ENCODE assay signal across 20 cellular contexts in genomic region chr4:22719218-22719617, GRCh38. TPM values are rescaled to one million over a fixed set of nuclear protein-coding genes. Genes with fewer than 3 reads are reported as not detected.
DNase-seq lines count a peak whose midpoint lies in the region; ATAC-seq, FAIRE-seq and TF ChIP-seq lines count a peak whose summit lies in the region.
"Had no signal": no experiment of that assay in that cellular context is flagged by ENCODE, and none has a peak within 500 bp of the region (broad histone marks: within the 10 kb centered on the region; RNA-seq: fewer than 3 reads in every experiment).

No MANE protein-coding gene starts in this region.

- H3K4me3 ChIP-seq in liver (ENCODE audit: low read depth in 1 of 3, low read length in 3 of 3) = no peak overlapping the region
- no peak overlapping the region for H3K4me3 ChIP-seq in HepG2 (replicated peaks in 1 of 3; ENCODE audit: insufficient read depth in 1 of 3, low read depth in 2 of 3, low read length in 3 of 3)
- H3K4me3 ChIP-seq in right lobe of liver = no peak overlapping the region
- H3K4me3 ChIP-seq: BLaER1, HAP-1 had no signal

- TF ChIP-seq RAD21 in liver (IDR thresholded peaks at IDR 0.05) (no peak), HepG2 (CRISPR knock-in tag; IDR thresholded peaks at IDR 0.05) (no peak)

- FAIRE-seq in HepG2 (lab: Jason Lieb, UNC) = no peak
- FAIRE-seq: G401.6, GM12891, GM19239, H1 had no signal

- H3K4me2 ChIP-seq in HepG2 (ENCODE audit: low read depth, low read length) = no peak overlapping the region
- H3K4me2 ChIP-seq: BLaER1 had no signal

- peaks cover 0 to 10% (median 4%) of the 10 kb centered on the region in 4 donors for H3K4me1 ChIP-seq in liver (ENCODE audit: control insufficient read depth in 4 of 4, insufficient read depth in 4 of 4, low read length in 3 of 4)
- H3K4me1 ChIP-seq in HepG2 (ENCODE audit: insufficient read depth, low read length) = no peaks in the 10 kb centered on the region
- peaks cover 0 to 8% (median 0%) of the 10 kb centered on the region in 4 donors for H3K4me1 ChIP-seq in right lobe of liver
- H3K4me1 ChIP-seq: BLaER1, HAP-1 had no signal

- H4K20me1 ChIP-seq in HepG2 (ENCODE audit: insufficient read depth, low read length) = no peaks in the 10 kb centered on the region
- H4K20me1 ChIP-seq: BLaER1 had no signal

- H3K9me3 ChIP-seq in liver (ENCODE audit: control insufficient read depth in 4 of 4, low read length in 3 of 4) (no peaks in the 10 kb centered on the region), HepG2 (ENCODE audit: low read length) (no peaks in the 10 kb centered on the region), right lobe of liver (no peaks in the 10 kb centered on the region)
- H3K9me3 ChIP-seq: BLaER1, HAP-1 had no signal

- ATAC-seq in HepG2 = no peak
- ATAC-seq in right lobe of liver = peak; percentile 61 to 96 (median 81)

- H3K36me3 ChIP-seq in liver (ENCODE audit: control insufficient read depth in 4 of 4, insufficient read depth in 3 of 4, low read depth in 1 of 4, low read length in 3 of 4) = peaks cover 0 to 5% (median 0%) of the 10 kb centered on the region in 4 donors
- H3K36me3 ChIP-seq in HepG2 (replicated peaks in 1 of 2; ENCODE audit: control insufficient read depth in 1 of 2, insufficient read depth in 2 of 2, low read length in 2 of 2) = no peaks in the 10 kb centered on the region
- peaks cover 0 to 4% (median 0%) of the 10 kb centered on the region in 4 donors for H3K36me3 ChIP-seq in right lobe of liver
- H3K36me3 ChIP-seq: BLaER1, HAP-1 had no signal

- no peak for TF ChIP-seq CTCF in liver (IDR thresholded peaks at IDR 0.05; ENCODE audit: low read depth, low read length, missing input control)
- TF ChIP-seq CTCF in HepG2 (CRISPR knock-in tag; IDR thresholded peaks at IDR 0.05) = no peak
- no peak for TF ChIP-seq CTCF in right lobe of liver (IDR thresholded peaks at IDR 0.05)

- intact Hi-C loops in HepG2 (cut with micrococcal nuclease; ENCODE audit: unreplicated experiment) (no loop called here), right lobe of liver (cut with DNase I) (no loop called here)

- H3K27me3 ChIP-seq in liver (ENCODE audit: control insufficient read depth in 4 of 4, insufficient read depth in 4 of 4, low read length in 3 of 4) (no peaks in the 10 kb centered on the region), HepG2 (ENCODE audit: control insufficient read depth in 1 of 2, insufficient read depth in 2 of 2, low read length in 2 of 2) (no peaks in the 10 kb centered on the region), right lobe of liver (no peaks in the 10 kb centered on the region)
- H3K27me3 ChIP-seq: BLaER1 had no signal

- WGBS in liver = 48% methylated on average over 3 of the region's 3 CpGs
- WGBS in HepG2 (ENCODE audit: low lambda C conversion rate) = 2% methylated on average over 3 of the region's 3 CpGs
- WGBS in right lobe of liver (ENCODE audit: insufficient coverage, low coverage, low lambda C conversion rate, missing lambda C conversion rate) = 24% methylated on average over 3 of the region's 3 CpGs

- in situ Hi-C loops in HepG2 (cut with HindIII; ENCODE audit: extremely low pct_ligation_motif_present, low pct_unique_long_range_greater_than_20kb) = no loop called here

- no peak for TF ChIP-seq EP300 in HepG2 (IDR thresholded peaks at IDR 0.05; ENCODE audit: low read depth in 2 of 2, low read length in 2 of 2)
- no peak for TF ChIP-seq EP300 in HepG2 (CRISPR knock-in tag; IDR thresholded peaks at IDR 0.05; ENCODE audit: borderline replicate concordance)

- DNase-seq in NCI-H2029 treated with DMSO at 0.1 percent for 48 hours (lab: John Stamatoyannopoulos, UW) (peak; percentile 1), NCI-H2029 (lab: John Stamatoyannopoulos, UW) (no peak), HepG2 (ENCODE audit: low spot score) (no peak), right lobe of liver (peak in 1 of 3 donors; percentile 44), SHP77 (lab: John Stamatoyannopoulos, UW) (no peak), NCI-H146 treated with DMSO at 0.1 percent for 48 hours (lab: John Stamatoyannopoulos, UW; ENCODE audit: unreplicated experiment) (no peak)
- DNase-seq: 8988T; Calu3; CD4-positive, alpha-beta memory T cell had no signal

- H3K79me2 ChIP-seq in HepG2 (ENCODE audit: insufficient read depth, low read length) = no peaks in the 10 kb centered on the region

- CTCF ChIA-PET in HepG2 (lab: Yijun Ruan, JAX; ENCODE audit: low intra/inter-chr PET ratio, low total read pairs) = no interaction called here

- TF ChIP-seq POLR2A in HepG2 (IDR thresholded peaks at IDR 0.05; ENCODE audit: insufficient read depth in 1 of 2, low read depth in 2 of 2, low read length in 2 of 2) (no peak), right lobe of liver (IDR thresholded peaks at IDR 0.05) (no peak)

- H3K9ac ChIP-seq in liver (ENCODE audit: low read depth in 1 of 2, low read length in 2 of 2) (no peak overlapping the region), HepG2 (ENCODE audit: insufficient read depth, low read depth, low read length) (no peak overlapping the region)
- H3K9ac ChIP-seq: BLaER1 had no signal

- POLR2A ChIA-PET in HepG2 (lab: Yijun Ruan, JAX) = no interaction called here

- no peak overlapping the region for H2AFZ ChIP-seq in HepG2 (ENCODE audit: low read length)

- BruUV-seq in HepG2 (replicated peaks; lab: Mats Ljungman, UMichigan) = no TSS peak

- H3K27ac ChIP-seq in liver (ENCODE audit: low read depth in 1 of 2, low read length in 2 of 2) (no peak overlapping the region), HepG2 (ENCODE audit: extremely low read length, insufficient read depth, low read length) (no peak overlapping the region), right lobe of liver (no peak overlapping the region)
- H3K27ac ChIP-seq: BLaER1 had no signal

TF ChIP-seq in liver, 16 proteins besides CTCF, POLR2A, EP300 and RAD21:
- TF ChIP-seq HNF4G (IDR thresholded peaks at IDR 0.05) = no peak
- TF ChIP-seq MAX (IDR thresholded peaks at IDR 0.05) = no peak
- TF ChIP-seq RXRA (IDR thresholded peaks at IDR 0.05) = no peak
- no peak for TF ChIP-seq TAF1 (conservative IDR thresholded peaks at IDR 0.05)
- TF ChIP-seq FOXA1 (IDR thresholded peaks at IDR 0.05) = peak; percentile 24
- TF ChIP-seq YY1 (IDR thresholded peaks at IDR 0.05) = peak; percentile 73
- peak; percentile 47 for TF ChIP-seq FOXA2 (IDR thresholded peaks at IDR 0.05)
- no peak for TF ChIP-seq GABPA (IDR thresholded peaks at IDR 0.05 in 1 of 2, conservative IDR thresholded peaks at IDR 0.05 in 1 of 2)

TF ChIP-seq in HepG2, 621 proteins besides CTCF, POLR2A, EP300 and RAD21 (continues in another document):
- TF ChIP-seq ZGPAT (CRISPR knock-in tag; IDR thresholded peaks at IDR 0.05) (no peak), ZNF264 (CRISPR knock-in tag; IDR thresholded peaks at IDR 0.05) (no peak), DR1 (CRISPR knock-in tag; IDR thresholded peaks at IDR 0.05) (no peak), ONECUT2 (CRISPR knock-in tag; IDR thresholded peaks at IDR 0.05) (no peak), TEAD3 (CRISPR knock-in tag; optimal IDR thresholded peaks at IDR 0.05; ENCODE audit: borderline replicate concordance) (no peak), ZNF790 (CRISPR knock-in tag; IDR thresholded peaks at IDR 0.05; ENCODE audit: borderline replicate concordance) (no peak), MTF2 (CRISPR knock-in tag; IDR thresholded peaks at IDR 0.05; ENCODE audit: borderline replicate concordance) (no peak), ZNF841 (CRISPR knock-in tag; IDR thresholded peaks at IDR 0.05; ENCODE audit: borderline replicate concordance) (no peak)

RNA-seq across cellular contexts. Expression of gene GBA3, which starts 26.5 kb away (rescaled TPM):
- 10 to 100 TPM; 10.6 to 36.7 TPM for total RNA-seq in liver
- 10 to 100 TPM; 16.9 to 20.9 TPM for polyA plus RNA-seq in liver
- 0.15 and 0.18 TPM in 2 replicates for total RNA-seq in HepG2 (2016; rRNA removed; fragmentation: Illumina TruSeq; extraction: Trizol)
- total RNA-seq in HepG2 (2016; cell fraction: cytosol; rRNA removed; fragmentation: Illumina TruSeq; extraction: Trizol; ENCODE audit: low read depth) = 0.30 TPM in 1 of 2 replicates, not detected in the other
- 0.11 and 0.13 TPM in 2 replicates for total RNA-seq in HepG2 (2016; cell fraction: insoluble cytoplasmic fraction; rRNA removed; fragmentation: Illumina TruSeq; extraction: Trizol)
- 0.06 TPM in 1 of 2 replicates, not detected in the other for total RNA-seq in HepG2 (2016; cell fraction: membrane; rRNA removed; fragmentation: Illumina TruSeq; extraction: Trizol)
- not detected in 2 replicates for total RNA-seq in HepG2 (2016; cell fraction: nucleus; rRNA removed; fragmentation: Illumina TruSeq; extraction: Trizol)
- 0.03 TPM in 1 of 2 replicates, not detected in the other for polyA plus RNA-seq in HepG2 (2011; rRNA removed)
- 0.04 TPM in 1 of 2 replicates, not detected in the other for polyA plus RNA-seq in HepG2 (2011; cell fraction: cytosol; rRNA removed)
- polyA plus RNA-seq in HepG2 (2011; cell fraction: nucleus; rRNA removed) = not detected in 2 replicates
- polyA plus RNA-seq in HepG2 (2012) = 0.23 TPM in 1 of 2 replicates, not detected in the other
- not detected in 2 replicates for polyA plus RNA-seq in HepG2 (2016; cell fraction: cytosol; fragmentation: Illumina TruSeq; extraction: Trizol; ENCODE audit: low read depth)
- polyA plus RNA-seq in HepG2 (2016; cell fraction: insoluble cytoplasmic fraction; fragmentation: Illumina TruSeq; extraction: Trizol; ENCODE audit: low read depth) = 0.10 and 0.23 TPM in 2 replicates
- not detected in 2 replicates for polyA plus RNA-seq in HepG2 (2016; cell fraction: membrane; fragmentation: Illumina TruSeq; extraction: Trizol; ENCODE audit: low read depth)
- not detected in 2 replicates for polyA plus RNA-seq in HepG2 (2016; cell fraction: nucleus; fragmentation: Illumina TruSeq; extraction: Trizol; ENCODE audit: insufficient read depth, low read depth)
- not detected in 2 replicates for polyA minus RNA-seq in HepG2 (2011; rRNA and poly(A)+ RNA removed; ENCODE audit: low replicate concordance)
- polyA minus RNA-seq in HepG2 (2011; cell fraction: cytosol; rRNA and poly(A)+ RNA removed) = not detected in 2 replicates
- polyA minus RNA-seq in HepG2 (2011; cell fraction: nucleus; rRNA and poly(A)+ RNA removed) = not detected in 2 replicates
- total RNA-seq in right lobe of liver = 100 to 1,000 TPM in 1 of 6 experiments, 10 to 100 TPM in 5; 15.4 to 115 (median 60.7) TPM
- total RNA-seq: A673; CD4-positive, alpha-beta memory T cell; H1; HT-29 had no signal
- polyA plus RNA-seq: AG04450; CD14-positive monocyte; CD4-positive, alpha-beta memory T cell; H1 had no signal

Comparison
In these comparisons a context has a peak if more than half of its experiments do, and no peak if none do; other contexts are left out.
1. RNA of gene GBA3, which starts 26.5 kb away (total RNA-seq): 15.4 to 115 TPM in right lobe of liver and 10.6 to 36.7 TPM in liver; 0.06 to 0.30 TPM in HepG2; every median in the first group is over 4 times any median in the second.